In genomic region chr16:81094771-81095251, GRCh38 we compare ENCODE assay signal across 10 cellular contexts. TPM values are rescaled to one million over a fixed set of nuclear protein-coding genes. Genes with fewer than 3 reads are reported as not detected.
DNase-seq lines count a peak whose midpoint lies in the region; ATAC-seq and TF ChIP-seq lines count a peak whose summit lies in the region.
"Had no signal": no experiment of that assay in that cellular context is flagged by ENCODE, and none has a peak within 500 bp of the region (broad histone marks: within the 10 kb centered on the region; RNA-seq: fewer than 3 reads in every experiment).

No MANE protein-coding gene starts in this region.

- TF ChIP-seq POLR2A in esophagus muscularis mucosa (IDR thresholded peaks at IDR 0.05; ENCODE audit: low read depth) (no peak), Peyer's patch (IDR thresholded peaks at IDR 0.05) (no peak)

- WGBS in esophagus muscularis mucosa, result 78% methylated on average over 21 of the region's 21 CpGs

- H3K4me3 ChIP-seq in PC-3 (ENCODE audit: low read length) (peak overlapping the region; percentile 91), esophagus muscularis mucosa (peak overlapping the region in 3 of 4 donors; percentile 75 to 91 (median 82)), Peyer's patch (peak overlapping the region in 1 of 4 donors; percentile 76)

- DNase-seq in G401 (ENCODE audit: low spot score), result peak; percentile 9
- DNase-seq in PC-3, result no peak
- no peak for DNase-seq in esophagus muscularis mucosa (ENCODE audit: extremely low spot score)
- DNase-seq in posterior vena cava (ENCODE audit: low spot score), result peak; percentile 34
- no peak for DNase-seq in middle frontal gyrus (ENCODE audit: extremely low spot score, low spot score)
- no peak for DNase-seq in NCI-H1092 (lab: John Stamatoyannopoulos, UW)
- no peak for DNase-seq in Peyer's patch
- DNase-seq: cerebellar nuclear complex, NCI-H524 treated with DMSO at 0.1 percent for 48 hours had no signal

- in situ Hi-C loops in G401 (cut with HindIII; ENCODE audit: low sequenced_read_pairs), result no loop called here

- H3K27ac ChIP-seq in PC-3 (ENCODE audit: low read length) (no peak overlapping the region), esophagus muscularis mucosa (replicated peaks in 1 of 4) (no peak overlapping the region), Peyer's patch (no peak overlapping the region)

- H3K9me2 ChIP-seq in PC-3 (replicated peaks; ENCODE audit: low read length), result no peaks in the 10 kb centered on the region

- H2AFZ ChIP-seq in PC-3 (ENCODE audit: low read length), result no peak overlapping the region

- peak overlapping the region; percentile 95 for H3K4me2 ChIP-seq in PC-3 (ENCODE audit: low read length)

- peak overlapping the region; percentile 87; the same call in 1 of the 2 replicates for H3K9ac ChIP-seq in PC-3 (ENCODE audit: low read length)

- H3K4me1 ChIP-seq in PC-3 (ENCODE audit: insufficient read depth, low read length) (peaks cover 13% of the 10 kb centered on the region), esophagus muscularis mucosa (peaks cover 5 to 19% (median 11%) of the 10 kb centered on the region in 4 donors), Peyer's patch (peaks cover 0 to 4% (median 1%) of the 10 kb centered on the region in 4 donors)

- no peaks in the 10 kb centered on the region for H3K9me3 ChIP-seq in PC-3 (ENCODE audit: low read length)
- no peaks in the 10 kb centered on the region for H3K9me3 ChIP-seq in esophagus muscularis mucosa
- no peaks in the 10 kb centered on the region for H3K9me3 ChIP-seq in Peyer's patch

- no peaks in the 10 kb centered on the region for H3F3A ChIP-seq in PC-3 (ENCODE audit: low read length, unreplicated experiment)

- H3K36me3 ChIP-seq in PC-3 (ENCODE audit: low read depth, low read length) (no peaks in the 10 kb centered on the region), esophagus muscularis mucosa (peaks cover 0 to 9% (median under 1%) of the 10 kb centered on the region in 4 donors), Peyer's patch (no peaks in the 10 kb centered on the region)

- POLR2A ChIA-PET in PC-3 (lab: Charles Lee; ENCODE audit: unreplicated experiment), result no interaction called here

- ATAC-seq in PC-3 (no peak), GM21360 (IDR thresholded peaks at IDR 0.05; ENCODE audit: unreplicated experiment) (no peak)

- CTCF ChIA-PET in PC-3 (lab: Charles Lee), result no interaction called here

- peaks cover 52% of the 10 kb centered on the region for H3K79me2 ChIP-seq in PC-3 (ENCODE audit: low read length)

- no peaks in the 10 kb centered on the region for H4K20me1 ChIP-seq in PC-3 (ENCODE audit: low read length)

- TF ChIP-seq EP300 in esophagus muscularis mucosa (IDR thresholded peaks at IDR 0.05), result no peak

- BruUV-seq in PC-3 (replicated peaks; lab: Mats Ljungman, UMichigan), result no TSS peak

- TF ChIP-seq CTCF in PC-3 (conservative IDR thresholded peaks at IDR 0.05; ENCODE audit: low read depth, low read length) (no peak), esophagus muscularis mucosa (IDR thresholded peaks at IDR 0.05) (no peak), Peyer's patch (IDR thresholded peaks at IDR 0.05) (no peak)

- intact Hi-C loops in PC-3 (cut with micrococcal nuclease) (loop anchor here (2.0 to 10.0 kb wide), 2 partner anchors 18 to 100 kb away; partner anchors contain the start of gene C16orf46), esophagus muscularis mucosa (cut with DNase I) (loop anchor here (5.0 kb wide), 1 partner anchor 58 kb away; the partner anchor contains the start of gene ATMIN), posterior vena cava (cut with DNase I) (loop anchor here in 1 of 2 donors (10.0 kb wide), 1 partner anchor 60 kb away; the partner anchor contains the start of gene ATMIN)

- H3K27me3 ChIP-seq in PC-3 (ENCODE audit: low read length) (no peaks in the 10 kb centered on the region), esophagus muscularis mucosa (no peaks in the 10 kb centered on the region), Peyer's patch (no peaks in the 10 kb centered on the region)

RNA-seq across cellular contexts. Expression of gene GCSH, which starts 1.4 kb away (rescaled TPM):
- 122 and 128 TPM in 2 replicates for total RNA-seq in G401 (2014; rRNA removed; shearing (Covaris generic))
- total RNA-seq in PC-3 (2014; rRNA removed) (36.1 and 47.5 TPM in 2 replicates), esophagus muscularis mucosa (10 to 100 TPM; 12.6 to 20.8 (median 16.6) TPM), posterior vena cava (10 to 100 TPM; 22.0 to 22.5 TPM), Peyer's patch (10 to 100 TPM in 1 of 4 donors, 1 to 10 TPM in 3; 2.7 to 23.1 (median 5.0) TPM)

RNA-seq across cellular contexts. Expression of gene C16orf46, which starts 17.8 kb away (rescaled TPM):
- 1.4 TPM in 1 of 2 replicates, not detected in the other for total RNA-seq in G401 (2014; rRNA removed; shearing (Covaris generic))
- 0.73 TPM in 1 of 2 replicates, not detected in the other for total RNA-seq in PC-3 (2014; rRNA removed)
- total RNA-seq in esophagus muscularis mucosa, result 1 to 10 TPM in 2 of 4 donors, not detected in 2; 1.6 to 2.7 TPM
- total RNA-seq in posterior vena cava, result under 1 TPM in 1 of 2 donors, not detected in 1; 0.57 TPM
- 1 to 10 TPM in 2 of 4 donors, under 1 TPM in 1, not detected in 1; 0.70 to 3.2 (median 1.6) TPM for total RNA-seq in Peyer's patch

RNA-seq across cellular contexts. Expression of gene ATMIN, which starts 59.2 kb away (rescaled TPM):
- 46.9 and 59.6 TPM in 2 replicates for total RNA-seq in G401 (2014; rRNA removed; shearing (Covaris generic))
- total RNA-seq in PC-3 (2014; rRNA removed), result 34.7 and 35.4 TPM in 2 replicates
- total RNA-seq in esophagus muscularis mucosa, result 10 to 100 TPM; 26.6 to 34.0 (median 30.4) TPM
- total RNA-seq in posterior vena cava, result 10 to 100 TPM; 24.8 to 27.3 TPM
- 10 to 100 TPM; 25.6 to 37.0 (median 32.6) TPM for total RNA-seq in Peyer's patch

Comparison
In these comparisons a context has a peak if more than half of its experiments do, and no peak if none do; other contexts are left out.
1. DNase-seq: peak in G401 (single experiment) and posterior vena cava (single experiment); none in PC-3 (single experiment), esophagus muscularis mucosa (single experiment), middle frontal gyrus (single experiment), NCI-H1092 (single experiment) and Peyer's patch (0 of 3).